Comparison of ENCODE assay signal across 1 cellular context in genomic region chr15:41583795-41584194, GRCh38.
TF ChIP-seq lines count a peak whose summit lies in the region.

No MANE protein-coding gene starts in this region.

TF ChIP-seq in HepG2, 621 proteins besides CTCF, POLR2A, EP300 and RAD21:
- TF ChIP-seq ZNF225 (CRISPR knock-in tag; IDR thresholded peaks at IDR 0.05) (no peak), ZNF562 (CRISPR knock-in tag; IDR thresholded peaks at IDR 0.05; ENCODE audit: borderline replicate concordance) (no peak), NR2C2 (CRISPR knock-in tag; IDR thresholded peaks at IDR 0.05; ENCODE audit: borderline replicate concordance) (no peak), ZNF468 (CRISPR knock-in tag; IDR thresholded peaks at IDR 0.05) (no peak), ELF3 (CRISPR knock-in tag; IDR thresholded peaks at IDR 0.05) (0 out of 2 replicates have a peak, but pooled peaks have one; percentile 17), KLF11 (CRISPR knock-in tag; IDR thresholded peaks at IDR 0.05) (no peak), FOXP4 (CRISPR knock-in tag; IDR thresholded peaks at IDR 0.05) (no peak), ETV6 (CRISPR knock-in tag; conservative IDR thresholded peaks at IDR 0.05) (no peak), SIN3B (IDR thresholded peaks at IDR 0.05; ENCODE audit: low read length) (no peak), ARHGAP35 (CRISPR knock-in tag; IDR thresholded peaks at IDR 0.05; ENCODE audit: borderline replicate concordance) (no peak), POLR2G (IDR thresholded peaks at IDR 0.05; ENCODE audit: low read depth, low read length) (no peak), GATA4 (IDR thresholded peaks at IDR 0.05; ENCODE audit: borderline replicate concordance, low read depth) (no peak), ZNF879 (CRISPR knock-in tag; IDR thresholded peaks at IDR 0.05) (no peak), GRHL1 (CRISPR knock-in tag; conservative IDR thresholded peaks at IDR 0.05) (no peak), SATB2 (CRISPR knock-in tag; IDR thresholded peaks at IDR 0.05) (no peak), ZNF674 (CRISPR knock-in tag; IDR thresholded peaks at IDR 0.05; ENCODE audit: low read depth) (no peak), NFYC (CRISPR knock-in tag; IDR thresholded peaks at IDR 0.05) (no peak), LBX2 (CRISPR knock-in tag; IDR thresholded peaks at IDR 0.05; ENCODE audit: borderline replicate concordance) (no peak), AHR (CRISPR knock-in tag; IDR thresholded peaks at IDR 0.05) (no peak), SALL1 (CRISPR knock-in tag; IDR thresholded peaks at IDR 0.05) (0 out of 2 replicates have a peak, but pooled peaks have one; percentile 7), CEBPG (CRISPR knock-in tag; IDR thresholded peaks at IDR 0.05) (peak; percentile 74), CEBPB (IDR thresholded peaks at IDR 0.05; ENCODE audit: borderline replicate concordance, low read depth, low read length) (0 out of 2 replicates have a peak, but pooled peaks have one; percentile 56), SAP130 (CRISPR knock-in tag; IDR thresholded peaks at IDR 0.05; ENCODE audit: low read depth) (0 out of 2 replicates have a peak, but pooled peaks have one; percentile 38), NR0B2 (CRISPR knock-in tag; IDR thresholded peaks at IDR 0.05) (no peak), NCOA2 (CRISPR knock-in tag; IDR thresholded peaks at IDR 0.05) (peak; percentile 24; the same call in 1 of the 2 replicates), ZFAT (CRISPR knock-in tag; conservative IDR thresholded peaks at IDR 0.05) (no peak), FOXA3 (CRISPR knock-in tag; IDR thresholded peaks at IDR 0.05) (no peak), ZNF224 (CRISPR knock-in tag; IDR thresholded peaks at IDR 0.05) (no peak), ZNF337 (CRISPR knock-in tag; IDR thresholded peaks at IDR 0.05; ENCODE audit: borderline replicate concordance, low read depth) (no peak), PAXIP1 (CRISPR knock-in tag; conservative IDR thresholded peaks at IDR 0.05) (peak; percentile 18; the same call in 1 of the 2 replicates), TBP (CRISPR knock-in tag; IDR thresholded peaks at IDR 0.05) (no peak), ELF1 (CRISPR knock-in tag; IDR thresholded peaks at IDR 0.05) (0 out of 2 replicates have a peak, but pooled peaks have one; percentile 28), RERE (CRISPR knock-in tag; IDR thresholded peaks at IDR 0.05; ENCODE audit: low read depth) (no peak), FOXP1 (IDR thresholded peaks at IDR 0.05) (no peak), FOXP1 (CRISPR knock-in tag; IDR thresholded peaks at IDR 0.05) (no peak), SIN3A (IDR thresholded peaks at IDR 0.05; ENCODE audit: borderline replicate concordance, low read depth, low read length) (no peak), ZNF530 (CRISPR knock-in tag; IDR thresholded peaks at IDR 0.05; ENCODE audit: low read depth) (no peak), FOSL2 (CRISPR knock-in tag; IDR thresholded peaks at IDR 0.05) (0 out of 2 replicates have a peak, but pooled peaks have one; percentile 10), MYC (CRISPR knock-in tag; IDR thresholded peaks at IDR 0.05; ENCODE audit: borderline replicate concordance) (no peak), TFAP4 (IDR thresholded peaks at IDR 0.05; ENCODE audit: borderline replicate concordance, low read depth) (peak; percentile 79), JUNB (CRISPR knock-in tag; IDR thresholded peaks at IDR 0.05; ENCODE audit: borderline replicate concordance) (no peak), ZKSCAN8 (CRISPR knock-in tag; IDR thresholded peaks at IDR 0.05; ENCODE audit: borderline replicate concordance) (no peak), SOX6 (IDR thresholded peaks at IDR 0.05) (no peak), SOX6 (CRISPR knock-in tag; IDR thresholded peaks at IDR 0.05) (no peak), ZNF772 (CRISPR knock-in tag; IDR thresholded peaks at IDR 0.05) (no peak)
